18 cellular contexts compared by ENCODE assay signal in the genomic region with DNA sequence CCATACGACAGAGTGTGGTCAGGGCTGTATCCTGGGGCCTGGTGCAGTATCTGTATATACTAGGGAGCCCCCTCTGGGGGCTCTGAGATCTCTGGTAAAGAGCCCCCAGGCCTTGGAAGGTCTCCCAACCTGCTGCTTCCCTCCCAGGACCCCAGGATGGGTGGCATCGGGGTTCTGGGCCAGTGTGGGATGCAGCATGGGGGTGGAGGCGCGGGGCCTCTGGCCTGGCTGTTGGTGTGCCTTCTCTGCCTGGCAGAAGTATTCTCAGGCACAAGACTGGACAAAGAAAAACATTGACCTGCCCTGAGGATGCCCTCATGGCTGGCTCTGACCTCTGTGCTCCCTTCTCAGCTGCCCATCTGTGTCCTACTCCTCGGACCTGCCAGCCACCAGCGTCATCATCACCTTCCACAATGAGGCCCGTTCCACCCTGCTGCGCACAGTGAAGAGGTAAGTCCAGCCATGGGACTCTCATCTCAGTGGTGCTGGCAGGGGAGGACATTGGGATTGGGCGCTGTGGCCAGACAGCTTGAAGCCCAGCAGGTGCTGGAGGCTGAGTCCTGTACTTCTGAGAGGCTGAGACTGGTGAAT.
DNase-seq lines count a peak whose midpoint lies in the region; ATAC-seq lines count a peak whose summit lies in the region.
"Had no signal": no experiment of that assay in that cellular context is flagged by ENCODE, and none has a peak within 500 bp of the region (broad histone marks: within the 10 kb centered on the region; RNA-seq: fewer than 3 reads in every experiment).

No MANE protein-coding gene starts in this region.

- H3K27me3 ChIP-seq in BLaER1 treated with 17β-estradiol and CSF1 and Interleukin-3, amounts not matched to agents 10 nM and 100 nM, result no peaks in the 10 kb centered on the region
- H3K27me3 ChIP-seq: MG63 had no signal

- no peak overlapping the region for H3K4me3 ChIP-seq in BLaER1 treated with 17β-estradiol and CSF1 and Interleukin-3, amounts not matched to agents 10 nM and 100 nM
- H3K4me3 ChIP-seq: MG63, PC-9 had no signal

- H3K27ac ChIP-seq in BLaER1 treated with 17β-estradiol and CSF1 and Interleukin-3, amounts not matched to agents 10 nM and 100 nM, result no peak overlapping the region
- H3K27ac ChIP-seq: C4-2B, PC-9 had no signal

- no peaks in the 10 kb centered on the region for H3K9me3 Mint-ChIP-seq in activated CD8-positive, alpha-beta memory T cell treated with anti-CD3 and anti-CD28 coated beads, Interleukin-2, amount 10 ng/mL, durations not matched to agents 7 days and 5 days (ENCODE audit: low read depth)

- H4K20me1 ChIP-seq in BLaER1 treated with 17β-estradiol and CSF1 and Interleukin-3, amounts not matched to agents 10 nM and 100 nM, result peaks cover 0 to 8% (median 0%) of the 10 kb centered on the region in 11 experiments; a peak in 1 of 22 replicates

- peak overlapping the region in 6 of 11 experiments; percentile 10 to 30 (median 25); a peak in 6 of 22 replicates for H3K4me2 ChIP-seq in BLaER1 treated with 17β-estradiol and CSF1 and Interleukin-3, amounts not matched to agents 10 nM and 100 nM
- H3K4me2 ChIP-seq: PC-9 had no signal

- no peaks in the 10 kb centered on the region for H3K4me1 Mint-ChIP-seq in activated CD8-positive, alpha-beta memory T cell treated with anti-CD3 and anti-CD28 coated beads, Interleukin-2, amount 10 ng/mL, durations not matched to agents 7 days and 5 days

- CTCF ChIA-PET in activated CD8-positive, alpha-beta memory T cell treated with anti-CD3 and anti-CD28 coated beads, Interleukin-2, amount 10 ng/mL, durations not matched to agents 7 days and 5 days (lab: Charles Lee), result no interaction called here

- DNase-seq in activated CD8-positive, alpha-beta memory T cell treated with anti-CD3 and anti-CD28 coated beads, Interleukin-2, amount 50 U/mL, for 4 hours, result peak; percentile 6
- DNase-seq in activated CD8-positive, alpha-beta memory T cell treated with anti-CD3 and anti-CD28 coated beads, Interleukin-2, amount 10 ng/mL, durations not matched to agents 7 days and 5 days, result no peak
- peak; percentile 34 for DNase-seq in islet precursor cell
- peak; percentile 33 for DNase-seq in sciatic nerve (ENCODE audit: low spot score)
- DNase-seq in activated CD4-positive, CD25-positive, alpha-beta regulatory T cell (lab: John Stamatoyannopoulos, UW), result no peak
- DNase-seq in superior temporal gyrus (ENCODE audit: extremely low spot score), result no peak
- DNase-seq in stimulated activated CD4-positive, alpha-beta T cell treated with anti-CD3 and anti-CD28 coated beads, Interleukin-12 subunit alpha, Interleukin-12 subunit beta, amount 100 ng/mL, for 4 hours, result no peak
- DNase-seq: 8988T, EL, HCEC 1CT, MG63, NCI-H1092 treated with DMSO at 0.1 percent for 48 hours, NCI-H1694, NCI-H446, NCI-H748 treated with DMSO at 0.1 percent for 48 hours, PC-9 had no signal

- peaks cover 8% of the 10 kb centered on the region for H3K27me3 Mint-ChIP-seq in activated CD8-positive, alpha-beta memory T cell treated with anti-CD3 and anti-CD28 coated beads, Interleukin-2, amount 10 ng/mL, durations not matched to agents 7 days and 5 days

- H3K36me3 Mint-ChIP-seq in activated CD8-positive, alpha-beta memory T cell treated with anti-CD3 and anti-CD28 coated beads, Interleukin-2, amount 10 ng/mL, durations not matched to agents 7 days and 5 days, result no peaks in the 10 kb centered on the region

- no peaks in the 10 kb centered on the region for H3K36me3 ChIP-seq in BLaER1 treated with 17β-estradiol and CSF1 and Interleukin-3, amounts not matched to agents 10 nM and 100 nM
- H3K36me3 ChIP-seq: MG63 had no signal

- no peak overlapping the region for H3K27ac Mint-ChIP-seq in activated CD8-positive, alpha-beta memory T cell treated with anti-CD3 and anti-CD28 coated beads, Interleukin-2, amount 10 ng/mL, durations not matched to agents 7 days and 5 days

- no peak overlapping the region for H3K9ac ChIP-seq in BLaER1 treated with 17β-estradiol and CSF1 and Interleukin-3, amounts not matched to agents 10 nM and 100 nM

- no peak for ATAC-seq in activated CD8-positive, alpha-beta memory T cell treated with anti-CD3 and anti-CD28 coated beads, Interleukin-2, amount 10 ng/mL, durations not matched to agents 7 days and 5 days
- no peak for ATAC-seq in sciatic nerve

- peaks cover 0 to 20% (median 9%) of the 10 kb centered on the region in 10 experiments; a peak in 10 of 20 replicates for H3K4me1 ChIP-seq in BLaER1 treated with 17β-estradiol and CSF1 and Interleukin-3, amounts not matched to agents 10 nM and 100 nM

- intact Hi-C loops in sciatic nerve (cut with DNase I), result no loop called here

- no peaks in the 10 kb centered on the region for H3K9me3 ChIP-seq in BLaER1 treated with 17β-estradiol and CSF1 and Interleukin-3, amounts not matched to agents 10 nM and 100 nM (replicated peaks in 1 of 11)
- H3K9me3 ChIP-seq: MG63 had no signal

- H3K4me3 Mint-ChIP-seq in activated CD8-positive, alpha-beta memory T cell treated with anti-CD3 and anti-CD28 coated beads, Interleukin-2, amount 10 ng/mL, durations not matched to agents 7 days and 5 days, result no peak overlapping the region

Comparison
In these comparisons a context has a peak if more than half of its experiments do, and no peak if none do; other contexts are left out.
1. DNase-seq: peak in activated CD8-positive, alpha-beta memory T cell treated with anti-CD3 and anti-CD28 coated beads, Interleukin-2, amount 50 U/mL, for 4 hours (single experiment), islet precursor cell (single experiment) and sciatic nerve (single experiment); none in activated CD8-positive, alpha-beta memory T cell treated with anti-CD3 and anti-CD28 coated beads, Interleukin-2, amount 10 ng/mL, durations not matched to agents 7 days and 5 days (single experiment), activated CD4-positive, CD25-positive, alpha-beta regulatory T cell (0 of 4), superior temporal gyrus (single experiment) and stimulated activated CD4-positive, alpha-beta T cell treated with anti-CD3 and anti-CD28 coated beads, Interleukin-12 subunit alpha, Interleukin-12 subunit beta, amount 100 ng/mL, for 4 hours (single experiment).